ENCODE assay signal across 9 cellular contexts in the genomic region with DNA sequence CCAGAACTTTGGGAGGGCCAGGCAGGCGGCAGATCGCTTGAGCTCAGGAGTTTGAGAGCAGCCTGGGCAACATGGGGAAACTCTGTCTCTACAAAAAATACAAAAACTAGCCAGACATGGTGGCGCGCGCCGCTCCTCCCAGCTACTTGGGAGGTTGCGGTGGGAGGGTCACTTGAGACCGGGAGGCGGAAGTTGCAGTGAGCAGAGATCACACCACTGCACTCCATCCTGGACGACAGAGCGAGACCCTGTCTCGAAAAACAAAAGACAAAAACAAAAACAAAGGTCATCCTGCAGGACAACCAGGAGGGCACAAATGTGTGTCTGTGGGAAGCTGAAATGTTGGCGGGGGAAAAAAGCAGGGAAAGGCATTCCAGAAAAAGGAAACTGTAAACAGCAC.
DNase-seq lines count a peak whose midpoint lies in the region; ATAC-seq, FAIRE-seq and TF ChIP-seq lines count a peak whose summit lies in the region.
"Had no signal": no experiment of that assay in that cellular context is flagged by ENCODE, and none has a peak within 500 bp of the region (broad histone marks: within the 10 kb centered on the region; RNA-seq: fewer than 3 reads in every experiment).

No MANE protein-coding gene starts in this region.

- FAIRE-seq in H1 (lab: Jason Lieb, UNC) (no peak), frontal cortex (lab: Jason Lieb, UNC) (no peak)

- no peak overlapping the region for H2AK5ac ChIP-seq in H1 (ENCODE audit: low read depth, low read length)

- H2BK5ac ChIP-seq in H1 (ENCODE audit: low read depth, low read length), result peak overlapping the region; percentile 47; the same call in 1 of the 2 replicates

- H3K4me3 Mint-ChIP-seq in naive thymus-derived CD4-positive, alpha-beta T cell, result peak overlapping the region in 8 of 10 donors; percentile 27 to 65 (median 54)

- H3K56ac ChIP-seq in H1 (replicated peaks; ENCODE audit: insufficient read length, low read depth, low read length), result no peak overlapping the region

- POLR2A ChIA-PET in PC-9 (lab: Charles Lee; ENCODE audit: unreplicated experiment), result no interaction called here
- POLR2A ChIA-PET in H1 (lab: Charles Lee; ENCODE audit: partially characterized antibody), result interaction anchor here (0.5 to 7.1 kb wide), 13 partner anchors 10 to 618 kb away, joined by 3 to 139 read pairs (median 4); partner anchors contain the start of genes COX20 and HNRNPU
- POLR2A ChIA-PET in naive thymus-derived CD4-positive, alpha-beta T cell (lab: Charles Lee), result interaction anchor here (9.0 to 9.7 kb wide), 2 partner anchors 108 to 133 kb away, joined by 207 to 308 read pairs; partner anchors contain the start of genes COX20 and HNRNPU

- H4K20me1 ChIP-seq in PC-9 (ENCODE audit: insufficient read depth) (no peaks in the 10 kb centered on the region), H1 (replicated peaks in 1 of 2; ENCODE audit: control insufficient read depth in 1 of 2, insufficient read depth in 2 of 2, low read length in 2 of 2) (no peaks in the 10 kb centered on the region)

- peaks cover 16 to 42% (median 35%) of the 10 kb centered on the region in 7 donors for H3K4me1 Mint-ChIP-seq in naive thymus-derived CD4-positive, alpha-beta T cell

- intact Hi-C loops in PC-9 (cut with micrococcal nuclease; ENCODE audit: unreplicated experiment), result no loop called here
- intact Hi-C loops in naive thymus-derived CD4-positive, alpha-beta T cell (cut with micrococcal nuclease), result loop anchor here in 1 of 2 donors (10.0 kb wide), 2 partner anchors 986 to 1714 kb away; partner anchors contain the start of genes CEP170 and SDCCAG8

- TF ChIP-seq RAD21 in H1 (IDR thresholded peaks at IDR 0.05 in 1 of 2, conservative IDR thresholded peaks at IDR 0.05 in 1 of 2; ENCODE audit: low read depth in 2 of 2, low read length in 2 of 2), result no peak

- no peaks in the 10 kb centered on the region for H3K9me2 ChIP-seq in PC-9 (ENCODE audit: insufficient read depth)

- H3K27ac Mint-ChIP-seq in naive thymus-derived CD4-positive, alpha-beta T cell, result peak overlapping the region in 7 of 9 donors; percentile 75 to 100 (median 98)

- CTCF ChIA-PET in PC-9 (lab: Charles Lee), result no interaction called here
- CTCF ChIA-PET in H1 (lab: Charles Lee; ENCODE audit: partially characterized antibody), result interaction anchor here (1.4 kb wide), 2 partner anchors 74 to 105 kb away, joined by 3 to 4 read pairs; no protein-coding TSS in a partner anchor
- CTCF ChIA-PET in naive thymus-derived CD4-positive, alpha-beta T cell (lab: Charles Lee), result interaction anchor here (0.6 kb wide), 1 partner anchor 101 kb away, joined by 3 read pairs; no protein-coding TSS in a partner anchor

- no peak overlapping the region for H2BK120ac ChIP-seq in H1 (replicated peaks; ENCODE audit: low read depth, low read length)

- DNase-seq in AG10803 (ENCODE audit: low read depth) (peak; percentile 9), PC-9 (peak in 1 of 2 experiments; percentile 18), H1 (ENCODE audit: low read depth in 1 of 2, low spot score in 2 of 2) (no peak), hepatic stellate cell (ENCODE audit: low spot score) (no peak), frontal cortex (ENCODE audit: low spot score in 2 of 2) (no peak), SIG-M5 (lab: John Stamatoyannopoulos, UW) (no peak)
- DNase-seq in naive thymus-derived CD4-positive, alpha-beta T cell, result no peak
- DNase-seq: effector CD8-positive, alpha-beta T cell had no signal

- peaks cover 50% of the 10 kb centered on the region for H3F3A ChIP-seq in PC-9 (ENCODE audit: insufficient read depth, low read depth)

- H3K79me1 ChIP-seq in H1 (ENCODE audit: low read depth, low read length), result no peaks in the 10 kb centered on the region

- H3K23ac ChIP-seq in H1 (ENCODE audit: insufficient read length), result no peak overlapping the region

- no peak for TF ChIP-seq POLR2A in H1 (IDR thresholded peaks at IDR 0.05; ENCODE audit: control extremely low read depth in 1 of 2, low read depth in 2 of 2, low read length in 2 of 2)

- H4K91ac ChIP-seq in H1 (replicated peaks; ENCODE audit: insufficient read length, low read length), result no peak overlapping the region

- H3K14ac ChIP-seq in H1 (ENCODE audit: insufficient read length), result no peak overlapping the region

- H2BK12ac ChIP-seq in H1 (ENCODE audit: low read depth, low read length), result peak overlapping the region; percentile 60; the same call in 1 of the 2 replicates

- peak overlapping the region; percentile 97 for H3K27ac ChIP-seq in PC-9
- no peak overlapping the region for H3K27ac ChIP-seq in H1 (ENCODE audit: low read depth, low read length)
- peak overlapping the region; percentile 99 for H3K27ac ChIP-seq in naive thymus-derived CD4-positive, alpha-beta T cell (ENCODE audit: low read depth, low read length)

- H3K79me2 ChIP-seq in PC-9 (ENCODE audit: low read depth) (peaks cover 16% of the 10 kb centered on the region), H1 (ENCODE audit: control insufficient read depth in 1 of 2, insufficient read depth in 2 of 2, low read length in 2 of 2) (peaks cover 0 to 13% of the 10 kb centered on the region in 2 experiments; a peak in 2 of 4 replicates)

- H2BK15ac ChIP-seq in H1 (ENCODE audit: low read length), result no peak overlapping the region

- H4K5ac ChIP-seq in H1 (ENCODE audit: insufficient read length, low read depth, low read length), result peak overlapping the region; percentile 77

- no peak for ATAC-seq in naive thymus-derived CD4-positive, alpha-beta T cell
- ATAC-seq in HG02970 (IDR thresholded peaks at IDR 0.05; ENCODE audit: low FRiP score, unreplicated experiment), result no peak

- H3K18ac ChIP-seq in H1 (ENCODE audit: extremely low read depth, low read length), result peak overlapping the region; percentile 80

- 79% methylated on average over 13 of the region's 13 CpGs; no CpG with 5 or more reads in 1 of the 2 experiments for WGBS in H1 (ENCODE audit: extremely low coverage in 1 of 2, insufficient coverage in 1 of 2, insufficient read length in 1 of 2, insufficient replicate concordance in 2 of 2, low coverage in 1 of 2, low lambda C conversion rate in 2 of 2, missing lambda C conversion rate in 1 of 2), 2 experiments

- H3K4ac ChIP-seq in H1 (replicated peaks; ENCODE audit: insufficient read length, low read depth, low read length), result peak overlapping the region; percentile 12

- H2AFZ ChIP-seq in PC-9, result peak overlapping the region; percentile 76; the same call in 1 of the 2 replicates
- no peak overlapping the region for H2AFZ ChIP-seq in H1 (ENCODE audit: low read length)

- H3K4me3 ChIP-seq in AG10803 (ENCODE audit: low read length), result no peak overlapping the region
- H3K4me3 ChIP-seq in PC-9, result peak overlapping the region; percentile 65; the same call in 1 of the 2 replicates
- peak overlapping the region in 2 of 4 experiments; percentile 74 to 88; a peak in 1 of 8 replicates for H3K4me3 ChIP-seq in H1 (ENCODE audit: extremely low read depth in 1 of 4, insufficient read depth in 2 of 4, low read depth in 3 of 4, low read length in 4 of 4)
- H3K4me3 ChIP-seq in naive thymus-derived CD4-positive, alpha-beta T cell (ENCODE audit: low read length), result no peak overlapping the region

- H3K4me2 ChIP-seq in PC-9 (peak overlapping the region; percentile 88), H1 (ENCODE audit: insufficient read depth in 1 of 2, low read depth in 2 of 2, low read length in 2 of 2) (peak overlapping the region; percentile 73 to 92; a peak in 2 of 4 replicates)

- H3K9me3 ChIP-seq in PC-9 (ENCODE audit: insufficient read depth, low read depth), result no peaks in the 10 kb centered on the region
- no peaks in the 10 kb centered on the region for H3K9me3 ChIP-seq in H1 (ENCODE audit: insufficient read depth in 2 of 2, low read depth in 1 of 2, low read length in 1 of 2)
- no peaks in the 10 kb centered on the region for H3K9me3 ChIP-seq in naive thymus-derived CD4-positive, alpha-beta T cell (ENCODE audit: control insufficient read depth in 2 of 3, low read length in 3 of 3)

- H3K27me3 ChIP-seq in PC-9 (ENCODE audit: insufficient read depth, low read depth) (no peaks in the 10 kb centered on the region), H1 (replicated peaks in 1 of 4; ENCODE audit: control insufficient read depth in 3 of 4, extremely low read depth in 1 of 4, insufficient read depth in 3 of 4, low read length in 3 of 4) (no peaks in the 10 kb centered on the region)
- H3K27me3 ChIP-seq in naive thymus-derived CD4-positive, alpha-beta T cell (ENCODE audit: control insufficient read depth in 2 of 2, insufficient read depth in 2 of 2, low read length in 2 of 2), result no peaks in the 10 kb centered on the region

- 0 out of 2 replicates have a peak overlapping the region, but pooled peaks have one; percentile 8 for H2BK20ac ChIP-seq in H1 (ENCODE audit: low read length)

- peaks cover 41% of the 10 kb centered on the region for H3K4me1 ChIP-seq in PC-9 (replicated peaks; ENCODE audit: insufficient read depth)
- peaks cover 3 to 9% (median 8%) of the 10 kb centered on the region in 4 experiments; a peak in 6 of 7 replicates for H3K4me1 ChIP-seq in H1 (replicated peaks in 1 of 4; ENCODE audit: control insufficient read depth in 3 of 4, insufficient read depth in 4 of 4, low read length in 3 of 4)
- peaks cover 16 to 22% of the 10 kb centered on the region in 2 donors for H3K4me1 ChIP-seq in naive thymus-derived CD4-positive, alpha-beta T cell (ENCODE audit: control insufficient read depth in 2 of 2, insufficient read depth in 2 of 2, low read length in 2 of 2)

- no peak overlapping the region for H3K9ac ChIP-seq in H1 (replicated peaks in 1 of 4; ENCODE audit: extremely low read depth in 1 of 4, low read depth in 3 of 4, low read length in 3 of 4)

- no TSS peak for BruUV-seq in PC-9 (replicated peaks; lab: Mats Ljungman, UMichigan)

- H4K8ac ChIP-seq in H1 (ENCODE audit: extremely low read depth, insufficient read depth, low read length), result peak overlapping the region; percentile 42; the same call in 1 of the 2 replicates

- peaks cover 0 to 4% (median 0%) of the 10 kb centered on the region in 5 donors for H3K36me3 Mint-ChIP-seq in naive thymus-derived CD4-positive, alpha-beta T cell

- no peaks in the 10 kb centered on the region for H3K36me3 ChIP-seq in PC-9 (ENCODE audit: low read depth)
- no peaks in the 10 kb centered on the region for H3K36me3 ChIP-seq in H1 (ENCODE audit: control insufficient read depth in 2 of 4, insufficient read depth in 4 of 4, low read length in 3 of 4)
- peaks cover 0 to 12% (median 0%) of the 10 kb centered on the region in 3 experiments for H3K36me3 ChIP-seq in naive thymus-derived CD4-positive, alpha-beta T cell (ENCODE audit: control insufficient read depth in 2 of 3, insufficient read depth in 3 of 3, low read length in 3 of 3)

- H3K23me2 ChIP-seq in H1 (ENCODE audit: low read depth, low read length), result peaks cover 7% of the 10 kb centered on the region

- H3K27me3 Mint-ChIP-seq in naive thymus-derived CD4-positive, alpha-beta T cell, result peaks cover 0 to 10% (median 0%) of the 10 kb centered on the region in 5 donors

- H3K9me3 Mint-ChIP-seq in naive thymus-derived CD4-positive, alpha-beta T cell, result peaks cover 0 to 2% (median 0%) of the 10 kb centered on the region in 11 donors

- TF ChIP-seq CTCF in AG10803 (conservative IDR thresholded peaks at IDR 0.05; ENCODE audit: low read length) (no peak), PC-9 (conservative IDR thresholded peaks at IDR 0.05) (no peak), H1 (IDR thresholded peaks at IDR 0.05; ENCODE audit: control extremely low read depth in 1 of 3, insufficient read depth in 1 of 3, low read depth in 1 of 3, low read length in 3 of 3) (no peak)

- no peak for TF ChIP-seq EP300 in H1 (IDR thresholded peaks at IDR 0.05; ENCODE audit: borderline replicate concordance in 1 of 2, low read depth in 2 of 2, low read length in 2 of 2)
